28 cellular contexts compared by ENCODE assay signal in the genomic region with DNA sequence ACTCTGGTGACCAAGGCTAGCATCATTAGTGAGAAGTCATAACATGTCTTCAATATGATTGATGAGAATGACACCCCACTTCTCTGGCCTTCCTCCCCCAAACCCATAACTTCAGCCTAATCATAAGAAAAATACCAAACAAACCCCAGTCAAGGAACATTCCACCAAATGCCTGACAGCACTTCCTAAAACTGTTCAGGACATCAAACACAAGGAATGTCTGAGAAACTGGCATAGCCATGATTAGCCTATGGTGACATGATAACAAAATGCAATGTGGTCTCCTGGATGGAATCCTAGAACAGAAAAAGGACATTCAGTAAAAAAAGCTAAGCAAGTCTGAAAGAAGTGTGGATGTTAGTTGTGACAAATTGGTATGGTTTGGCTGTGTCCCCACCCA. TPM values are rescaled to one million over a fixed set of nuclear protein-coding genes. Genes with fewer than 3 reads are reported as not detected.
DNase-seq lines count a peak whose midpoint lies in the region; ATAC-seq and TF ChIP-seq lines count a peak whose summit lies in the region.
"Had no signal": no experiment of that assay in that cellular context is flagged by ENCODE, and none has a peak within 500 bp of the region (broad histone marks: within the 10 kb centered on the region; RNA-seq: fewer than 3 reads in every experiment).

No MANE protein-coding gene starts in this region.

- peak overlapping the region; percentile 42; the same call in 1 of the 2 replicates for H2BK120ac ChIP-seq in IMR-90 (ENCODE audit: low read depth, low read length)

- peaks cover 38% of the 10 kb centered on the region for H3K27me3 Mint-ChIP-seq in activated CD8-positive, alpha-beta memory T cell treated with anti-CD3 and anti-CD28 coated beads, Interleukin-2, amount 10 ng/mL, durations not matched to agents 7 days and 5 days
- H3K27me3 Mint-ChIP-seq in endodermal cell (ENCODE audit: insufficient read depth): peaks cover 27% of the 10 kb centered on the region
- peaks cover 3% of the 10 kb centered on the region for H3K27me3 Mint-ChIP-seq in mesothelial cell of epicardium (ENCODE audit: low read depth)

- TF ChIP-seq RAD21 in IMR-90 (IDR thresholded peaks at IDR 0.05; ENCODE audit: low read length): no peak

- no peak overlapping the region for H3K27ac ChIP-seq in IMR-90 (ENCODE audit: insufficient read depth, low read length)
- H3K27ac ChIP-seq in endodermal cell (ENCODE audit: low read depth, low read length): no peak overlapping the region
- H3K27ac ChIP-seq: 22Rv1, BLaER1, GM23248, PC-9, RWPE1 had no signal

- TF ChIP-seq CTCF in IMR-90 (conservative IDR thresholded peaks at IDR 0.05; ENCODE audit: low read depth, low read length) (no peak), endodermal cell (conservative IDR thresholded peaks at IDR 0.05) (no peak), subcutaneous adipose tissue (IDR thresholded peaks at IDR 0.05; ENCODE audit: low read depth) (peak; percentile 30), mesothelial cell of epicardium (IDR thresholded peaks at IDR 0.05; ENCODE audit: unreplicated experiment) (no peak)

- DNase-seq in activated CD8-positive, alpha-beta memory T cell treated with anti-CD3 and anti-CD28 coated beads, Interleukin-2, amount 10 ng/mL, durations not matched to agents 7 days and 5 days: peak; percentile 31
- no peak for DNase-seq in activated CD8-positive, alpha-beta memory T cell treated with anti-CD3 and anti-CD28 coated beads, Interleukin-2, amount 50 U/mL, for 48 hours
- DNase-seq in IMR-90: no peak
- DNase-seq in endodermal cell: peak; percentile 19
- no peak for DNase-seq in HCEC 1CT
- no peak for DNase-seq in mesothelial cell of epicardium (ENCODE audit: low spot score in 2 of 2, unreplicated experiment in 2 of 2)
- DNase-seq: CD4-positive, CD25-positive, alpha-beta regulatory T cell; H7; Kasumi-1; MV-4-11; NCI-H1105; NCI-H146; NCI-H1930; NCI-H2107; NCI-H446; NCI-H524 treated with DMSO at 0.1 percent for 48 hours; NCI-H774; NK-92 treated with Interleukin-12 subunit alpha and Interleukin-12 subunit beta, amount 100 ng/mL, for 24 hours; SHP77 had no signal

- CTCF ChIA-PET in activated CD8-positive, alpha-beta memory T cell treated with anti-CD3 and anti-CD28 coated beads, Interleukin-2, amount 10 ng/mL, durations not matched to agents 7 days and 5 days (lab: Charles Lee): interaction anchor here (2.6 kb wide), 1 partner anchor 15 kb away, joined by 12 read pairs; no protein-coding TSS in a partner anchor
- CTCF ChIA-PET in IMR-90 (lab: Yijun Ruan, JAX): interaction anchor here (0.6 to 1.4 kb wide), 4 partner anchors 15 to 156 kb away, joined by 3 to 7 read pairs (median 4); no protein-coding TSS in a partner anchor

- H3K18ac ChIP-seq in IMR-90 (ENCODE audit: low read depth, low read length): no peak overlapping the region

- peak overlapping the region; percentile 40; the same call in 1 of the 2 replicates for H3K14ac ChIP-seq in IMR-90 (replicated peaks; ENCODE audit: low read depth, low read length)

- no peaks in the 10 kb centered on the region for H3K36me3 Mint-ChIP-seq in activated CD8-positive, alpha-beta memory T cell treated with anti-CD3 and anti-CD28 coated beads, Interleukin-2, amount 10 ng/mL, durations not matched to agents 7 days and 5 days
- no peaks in the 10 kb centered on the region for H3K36me3 Mint-ChIP-seq in endodermal cell (ENCODE audit: low read depth)
- H3K36me3 Mint-ChIP-seq in mesothelial cell of epicardium: no peaks in the 10 kb centered on the region
- H3K36me3 Mint-ChIP-seq: CD4-positive, CD25-positive, alpha-beta regulatory T cell had no signal

- H3K9me3 ChIP-seq in IMR-90 (ENCODE audit: control insufficient read depth, insufficient read depth, low read length) (no peaks in the 10 kb centered on the region; the same call in 1 of the 2 replicates), endodermal cell (ENCODE audit: control insufficient read depth, low read length) (no peaks in the 10 kb centered on the region)
- H3K9me3 ChIP-seq: BLaER1 had no signal

- H3K9me1 ChIP-seq in IMR-90 (ENCODE audit: insufficient read depth, low read length): peaks cover 7% of the 10 kb centered on the region

- intact Hi-C loops in IMR-90 (cut with micrococcal nuclease): no loop called here

- peak overlapping the region; percentile 47 for H2BK20ac ChIP-seq in IMR-90 (ENCODE audit: low read depth, low read length)

- H3K4me1 ChIP-seq in IMR-90 (ENCODE audit: control insufficient read depth, insufficient read depth, low read length) (peaks cover 4% of the 10 kb centered on the region), endodermal cell (ENCODE audit: control insufficient read depth, insufficient read depth, low read length) (no peaks in the 10 kb centered on the region)
- H3K4me1 ChIP-seq: BLaER1 had no signal

- no TSS peak for BruUV-seq in IMR-90 (replicated peaks; lab: Mats Ljungman, UMichigan)

- no peak overlapping the region for H2AFZ ChIP-seq in IMR-90 (replicated peaks; ENCODE audit: low read length, poor library complexity)
- H2AFZ ChIP-seq: GM23248, PC-9 had no signal

- no peaks in the 10 kb centered on the region for H4K20me1 ChIP-seq in IMR-90 (ENCODE audit: insufficient read depth, low read length)
- H4K20me1 ChIP-seq: BLaER1 had no signal

- no peaks in the 10 kb centered on the region for H3K4me1 Mint-ChIP-seq in activated CD8-positive, alpha-beta memory T cell treated with anti-CD3 and anti-CD28 coated beads, Interleukin-2, amount 10 ng/mL, durations not matched to agents 7 days and 5 days
- no peaks in the 10 kb centered on the region for H3K4me1 Mint-ChIP-seq in endodermal cell
- no peaks in the 10 kb centered on the region for H3K4me1 Mint-ChIP-seq in mesothelial cell of epicardium
- H3K4me1 Mint-ChIP-seq: CD4-positive, CD25-positive, alpha-beta regulatory T cell had no signal

- H4K5ac ChIP-seq in IMR-90 (ENCODE audit: low read depth, low read length): no peak overlapping the region

- H3K4me3 ChIP-seq in IMR-90 (ENCODE audit: insufficient read depth, low read depth, low read length) (no peak overlapping the region), endodermal cell (ENCODE audit: low read length) (no peak overlapping the region)
- H3K4me3 ChIP-seq: BLaER1, GM23248, PC-9 had no signal

- dilution Hi-C loops in IMR-90 (cut with HindIII; ENCODE audit: low sequenced_read_pairs, unreplicated experiment): no loop called here

- POLR2A ChIA-PET in IMR-90 (lab: Charles Lee; ENCODE audit: unreplicated experiment): no interaction called here

- peak overlapping the region; percentile 49; the same call in 1 of the 2 replicates for H3K4ac ChIP-seq in IMR-90 (ENCODE audit: low read depth, low read length)

- H3K27me3 ChIP-seq in IMR-90 (ENCODE audit: control insufficient read depth, insufficient read depth, low read length): peaks cover 5% of the 10 kb centered on the region; the same call in 1 of the 2 replicates
- H3K27me3 ChIP-seq in endodermal cell (ENCODE audit: control insufficient read depth, insufficient read depth, low read length, poor library complexity, severe bottlenecking): peaks cover 12% of the 10 kb centered on the region
- H3K27me3 ChIP-seq: BLaER1 had no signal

- H3K27ac Mint-ChIP-seq in activated CD8-positive, alpha-beta memory T cell treated with anti-CD3 and anti-CD28 coated beads, Interleukin-2, amount 10 ng/mL, durations not matched to agents 7 days and 5 days: no peak overlapping the region
- H3K27ac Mint-ChIP-seq in endodermal cell: no peak overlapping the region
- no peak overlapping the region for H3K27ac Mint-ChIP-seq in mesothelial cell of epicardium
- H3K27ac Mint-ChIP-seq: CD4-positive, CD25-positive, alpha-beta regulatory T cell had no signal

- no peak overlapping the region for H3K9ac ChIP-seq in IMR-90 (ENCODE audit: low read depth, low read length)
- H3K9ac ChIP-seq in endodermal cell (ENCODE audit: extremely low read depth, low read length, poor library complexity, severe bottlenecking): no peak overlapping the region
- H3K9ac ChIP-seq: BLaER1, GM23248 had no signal

- H3K9me3 Mint-ChIP-seq in activated CD8-positive, alpha-beta memory T cell treated with anti-CD3 and anti-CD28 coated beads, Interleukin-2, amount 10 ng/mL, durations not matched to agents 7 days and 5 days (ENCODE audit: low read depth): no peaks in the 10 kb centered on the region
- no peaks in the 10 kb centered on the region for H3K9me3 Mint-ChIP-seq in endodermal cell
- H3K9me3 Mint-ChIP-seq in mesothelial cell of epicardium: peaks cover 7% of the 10 kb centered on the region

- peak overlapping the region in 1 of 2 experiments; percentile 19; a peak in 1 of 4 replicates for H4K8ac ChIP-seq in IMR-90 (ENCODE audit: low read depth in 2 of 2, low read length in 2 of 2)

- no peak for TF ChIP-seq POLR2A in IMR-90 (IDR thresholded peaks at IDR 0.05; ENCODE audit: low read depth, low read length)

- H2AK5ac ChIP-seq in IMR-90 (ENCODE audit: low read depth, low read length): peak overlapping the region; percentile 66; the same call in 1 of the 2 replicates

- no peak overlapping the region for H3K4me2 ChIP-seq in IMR-90 (ENCODE audit: low read depth, low read length)
- H3K4me2 ChIP-seq: BLaER1 had no signal

- H2BK5ac ChIP-seq in IMR-90 (ENCODE audit: low read depth, low read length, poor library complexity, severe bottlenecking): no peak overlapping the region

- in situ Hi-C loops in IMR-90 (cut with MboI; ENCODE audit: low sequenced_read_pairs): loop anchor here (10.0 kb wide), 1 partner anchor 417 kb away; no protein-coding TSS in a partner anchor

- no peak overlapping the region for H3K4me3 Mint-ChIP-seq in activated CD8-positive, alpha-beta memory T cell treated with anti-CD3 and anti-CD28 coated beads, Interleukin-2, amount 10 ng/mL, durations not matched to agents 7 days and 5 days
- H3K4me3 Mint-ChIP-seq in endodermal cell (no peak overlapping the region), mesothelial cell of epicardium (no peak overlapping the region)
- H3K4me3 Mint-ChIP-seq: CD4-positive, CD25-positive, alpha-beta regulatory T cell had no signal

- H4K91ac ChIP-seq in IMR-90 (ENCODE audit: insufficient read depth, low read depth, low read length): no peak overlapping the region

- H3K36me3 ChIP-seq in IMR-90 (ENCODE audit: control insufficient read depth, insufficient read depth, low read length) (no peaks in the 10 kb centered on the region), endodermal cell (ENCODE audit: control insufficient read depth, insufficient read depth, low read length) (no peaks in the 10 kb centered on the region)
- H3K36me3 ChIP-seq: BLaER1 had no signal

- ATAC-seq in activated CD8-positive, alpha-beta memory T cell treated with anti-CD3 and anti-CD28 coated beads, Interleukin-2, amount 10 ng/mL, durations not matched to agents 7 days and 5 days: no peak
- no peak for ATAC-seq in IMR-90 (ENCODE audit: low read depth)
- ATAC-seq in HG02610 (IDR thresholded peaks at IDR 0.05; ENCODE audit: unreplicated experiment): no peak

- H2BK15ac ChIP-seq in IMR-90 (ENCODE audit: low read depth, low read length): no peak overlapping the region

- no peak overlapping the region for H2AK9ac ChIP-seq in IMR-90 (replicated peaks; ENCODE audit: low read depth, low read length, poor library complexity)

- no peak overlapping the region for H3K23ac ChIP-seq in IMR-90 (ENCODE audit: low read depth, low read length)

- no peaks in the 10 kb centered on the region for H3K79me1 ChIP-seq in IMR-90 (ENCODE audit: low read depth in 1 of 2, low read length in 2 of 2)

- no peak overlapping the region for H3K56ac ChIP-seq in IMR-90 (ENCODE audit: extremely low read depth, insufficient read depth, low read length)

RNA-seq across cellular contexts. Expression of gene TBX4, which starts 24.7 kb away (rescaled TPM):
- not detected for total RNA-seq in activated CD8-positive, alpha-beta memory T cell treated with anti-CD3 and anti-CD28 coated beads, Interleukin-2, amount 10 ng/mL, durations not matched to agents 7 days and 5 days
- 0.28 TPM in 1 of 2 replicates, not detected in the other for total RNA-seq in IMR-90 (2012; rRNA removed)
- 0.05 TPM in 1 of 2 replicates, not detected in the other for polyA plus RNA-seq in IMR-90 (2012; rRNA removed)
- polyA plus RNA-seq in IMR-90 (2012; cell fraction: cytosol; rRNA removed): 0.04 TPM in 1 of 2 replicates, not detected in the other
- polyA plus RNA-seq in IMR-90 (2012; cell fraction: nucleus; rRNA removed; ENCODE audit: low replicate concordance): 0.12 and 0.23 TPM in 2 replicates
- total RNA-seq in endodermal cell: not detected
- 1.5 TPM for polyA plus RNA-seq in endodermal cell (2013, experiment 1 of 2)
- polyA plus RNA-seq in endodermal cell (2013, experiment 2 of 2): 1.4 TPM
- total RNA-seq in subcutaneous adipose tissue: 1 to 10 TPM in 2 of 4 donors, not detected in 2; 1.1 to 4.7 TPM
- total RNA-seq in mesothelial cell of epicardium: 51.9 to 56.6 TPM (median 54.2 TPM) in 3 replicates
- total RNA-seq: CD4-positive, CD25-positive, alpha-beta regulatory T cell; GM23248; H7; MCF 10A; PC-9; SK-MEL-5 had no signal
- polyA plus RNA-seq: CD4-positive, CD25-positive, alpha-beta regulatory T cell; GM23248 had no signal

RNA-seq across cellular contexts. Expression of gene TBX2, which starts 27.9 kb away (rescaled TPM):
- not detected for total RNA-seq in activated CD8-positive, alpha-beta memory T cell treated with anti-CD3 and anti-CD28 coated beads, Interleukin-2, amount 10 ng/mL, durations not matched to agents 7 days and 5 days
- 20.1 and 23.6 TPM in 2 replicates for total RNA-seq in IMR-90 (2012; rRNA removed)
- 64.1 and 69.2 TPM in 2 replicates for polyA plus RNA-seq in IMR-90 (2012; rRNA removed)
- polyA plus RNA-seq in IMR-90 (2012; cell fraction: cytosol; rRNA removed): 41.5 and 81.3 TPM in 2 replicates
- polyA plus RNA-seq in IMR-90 (2012; cell fraction: nucleus; rRNA removed; ENCODE audit: low replicate concordance): 159 and 319 TPM in 2 replicates
- under 1 TPM in 1 of 2 donors, not detected in 1; 0.07 TPM for total RNA-seq in endodermal cell
- 2.8 TPM for polyA plus RNA-seq in endodermal cell (2013, experiment 1 of 2)
- polyA plus RNA-seq in endodermal cell (2013, experiment 2 of 2): 2.1 TPM
- total RNA-seq in subcutaneous adipose tissue: 10 to 100 TPM in 1 of 4 donors, 1 to 10 TPM in 3; 2.5 to 16.2 (median 4.1) TPM
- total RNA-seq in mesothelial cell of epicardium: 164 to 176 TPM (median 173 TPM) in 3 replicates
- total RNA-seq: CD4-positive, CD25-positive, alpha-beta regulatory T cell; H7 had no signal
- polyA plus RNA-seq: CD4-positive, CD25-positive, alpha-beta regulatory T cell had no signal

Comparison
In these comparisons a context has a peak if more than half of its experiments do, and no peak if none do; other contexts are left out.
1. DNase-seq: peak in activated CD8-positive, alpha-beta memory T cell treated with anti-CD3 and anti-CD28 coated beads, Interleukin-2, amount 10 ng/mL, durations not matched to agents 7 days and 5 days (single experiment) and endodermal cell (single experiment); none in activated CD8-positive, alpha-beta memory T cell treated with anti-CD3 and anti-CD28 coated beads, Interleukin-2, amount 50 U/mL, for 48 hours (single experiment), IMR-90 (single experiment), HCEC 1CT (single experiment) and mesothelial cell of epicardium (0 of 2).